Comparison of ENCODE assay signal across 8 cellular contexts in the genomic region with DNA sequence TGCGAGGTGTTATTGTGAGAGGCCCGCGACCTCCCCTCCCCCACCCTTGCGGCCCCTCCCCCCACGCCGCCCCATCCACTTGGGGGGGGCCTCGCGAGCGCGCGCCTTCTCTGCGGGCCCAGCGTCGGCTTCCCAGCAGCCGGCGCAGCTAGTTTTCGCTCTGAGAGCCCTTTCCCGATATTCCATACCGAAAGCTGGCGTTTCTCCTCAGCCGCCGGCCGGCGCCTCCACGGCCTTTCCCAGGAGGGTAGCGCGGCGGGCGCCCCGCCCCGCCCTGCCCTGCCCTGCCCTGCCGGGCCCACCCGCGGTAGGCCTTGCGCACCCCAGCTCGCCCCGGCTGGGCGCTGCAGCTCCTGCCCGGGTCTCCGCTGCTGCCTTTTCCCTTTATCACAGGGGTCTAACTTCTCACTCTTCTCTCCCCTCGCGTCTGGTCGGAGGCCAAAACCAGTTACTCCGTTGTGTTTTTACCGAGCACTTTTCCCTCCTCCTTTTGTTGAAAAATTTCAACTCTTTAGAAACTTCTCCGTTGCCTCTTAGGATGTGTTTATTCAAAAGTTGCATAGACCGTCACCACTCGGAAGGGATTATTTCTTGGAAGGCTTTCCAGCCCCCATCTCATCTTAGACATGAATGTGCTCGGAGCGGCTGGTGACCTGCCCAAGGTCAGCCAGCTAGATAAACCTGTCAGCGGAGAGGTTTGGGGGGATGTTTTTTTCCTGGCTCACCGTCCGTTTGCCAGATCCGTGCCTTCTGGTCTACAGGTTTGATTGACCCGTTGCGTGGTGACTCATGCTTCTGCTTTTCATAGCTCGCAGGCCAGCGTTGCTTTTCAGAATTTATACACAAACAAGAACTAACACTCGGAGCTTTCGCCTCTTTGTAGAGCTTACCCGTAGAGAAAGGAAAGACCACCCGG. TPM values are rescaled to one million over a fixed set of nuclear protein-coding genes. Genes with fewer than 3 reads are reported as not detected.
DNase-seq lines count a peak whose midpoint lies in the region; ATAC-seq and TF ChIP-seq lines count a peak whose summit lies in the region.

No MANE protein-coding gene starts in this region.

- TF ChIP-seq CTCF in ovary (IDR thresholded peaks at IDR 0.05): no peak

- DNase-seq in D341Med (ENCODE audit: low spot score): peak; percentile 84
- peak; percentile 74 for DNase-seq in RPMI7951 (ENCODE audit: low read depth)
- peak; percentile 73 for DNase-seq in amniotic stem cell (lab: John Stamatoyannopoulos, UW)
- DNase-seq in cardiac septum (ENCODE audit: low spot score): peak; percentile 88
- DNase-seq in ovary: peak; percentile 51 to 67 (median 65)
- no peak for DNase-seq in superior temporal gyrus (ENCODE audit: extremely low spot score)

- H3K9me3 ChIP-seq in ovary: no peaks in the 10 kb centered on the region

- no peaks in the 10 kb centered on the region for H3K36me3 ChIP-seq in ovary

- peak overlapping the region; percentile 86 for H3K4me3 ChIP-seq in ovary

- H3K4me1 ChIP-seq in ovary (ENCODE audit: insufficient read depth): peaks cover 11% of the 10 kb centered on the region

- intact Hi-C loops in cardiac septum (cut with DNase I) (loop anchor here (2.0 to 5.0 kb wide), 2 partner anchors 34 to 88 kb away; a partner anchor contains a TSS), ovary (cut with DNase I) (no loop called here)

- ATAC-seq in GM19452 (IDR thresholded peaks at IDR 0.05; ENCODE audit: unreplicated experiment) (peak; percentile 46), HG03457 (IDR thresholded peaks at IDR 0.05; ENCODE audit: unreplicated experiment) (peak; percentile 34)

- peak overlapping the region; percentile 52 to 87 for H3K27ac ChIP-seq in ovary

- H3K27me3 ChIP-seq in ovary: no peaks in the 10 kb centered on the region

- no peak for TF ChIP-seq EP300 in ovary (IDR thresholded peaks at IDR 0.05)

- 0 to 1% (median 0%) methylated on average over 62 of the region's 62 CpGs for WGBS in ovary, 3 donors

- TF ChIP-seq POLR2A in ovary (IDR thresholded peaks at IDR 0.05): no peak

RNA-seq across cellular contexts. Expression of a gene that starts 0.6 kb away (rescaled TPM):
- 123 and 125 TPM in 2 replicates for total RNA-seq in RPMI7951 (2014; rRNA removed; shearing (Covaris generic))
- 68.9 TPM for total RNA-seq in cardiac septum
- 10 to 100 TPM; 57.2 to 95.6 (median 83.3) TPM for total RNA-seq in ovary
- 10 to 100 TPM; 23.0 to 45.9 TPM for polyA plus RNA-seq in ovary

RNA-seq across cellular contexts. Expression of a gene that starts 33.8 kb away (rescaled TPM):
- 9.5 and 13.0 TPM in 2 replicates for total RNA-seq in RPMI7951 (2014; rRNA removed; shearing (Covaris generic))
- total RNA-seq in cardiac septum: 25.3 TPM
- 100 to 1,000 TPM in 1 of 7 donors, 10 to 100 TPM in 6; 36.5 to 141 (median 73.7) TPM for total RNA-seq in ovary
- 100 to 1,000 TPM in 1 of 2 donors, 10 to 100 TPM in 1; 59.2 to 106 TPM for polyA plus RNA-seq in ovary

RNA-seq across cellular contexts. Expression of a gene that starts 46.5 kb away (rescaled TPM):
- total RNA-seq in RPMI7951 (2014; rRNA removed; shearing (Covaris generic)): 6.4 and 9.3 TPM in 2 replicates
- 47.4 TPM for total RNA-seq in cardiac septum
- 100 to 1,000 TPM in 1 of 7 donors, 10 to 100 TPM in 6; 33.3 to 134 (median 56.2) TPM for total RNA-seq in ovary
- 10 to 100 TPM; 18.3 to 59.5 TPM for polyA plus RNA-seq in ovary

RNA-seq across cellular contexts. Expression of a gene that starts 54.4 kb away (rescaled TPM):
- total RNA-seq in RPMI7951 (2014; rRNA removed; shearing (Covaris generic)): 319 and 359 TPM in 2 replicates
- total RNA-seq in cardiac septum (317 TPM), ovary (1,000 to 10,000 TPM in 3 of 7 donors, 100 to 1,000 TPM in 4; 491 to 2,646 (median 828) TPM)
- polyA plus RNA-seq in ovary: 1,000 to 10,000 TPM; 1,650 to 3,307 TPM
